1 cellular context compared by ENCODE assay signal in the genomic region with DNA sequence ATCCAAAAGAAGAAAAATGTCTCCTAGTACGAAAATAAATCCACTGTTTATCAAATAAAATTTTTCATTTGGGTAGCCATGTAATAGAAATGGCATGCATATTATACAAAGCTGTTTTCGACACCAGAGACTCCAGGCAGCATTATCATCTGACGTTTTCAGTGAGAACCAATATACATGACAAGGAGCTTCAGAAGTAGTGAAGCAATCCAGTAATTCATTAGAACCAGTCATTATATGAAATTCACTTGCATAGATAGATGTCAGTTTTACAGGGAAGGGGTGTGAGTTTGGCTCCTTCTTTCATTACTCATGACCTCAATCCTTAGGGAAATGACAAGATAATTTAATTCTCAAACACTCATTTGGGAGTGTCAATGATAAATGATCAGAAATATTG.
TF ChIP-seq lines count a peak whose summit lies in the region.

No MANE protein-coding gene starts in this region.

TF ChIP-seq in SK-N-SH, 30 proteins besides CTCF, POLR2A, EP300 and RAD21 (continued from another document):
- TF ChIP-seq, protein P1, sequence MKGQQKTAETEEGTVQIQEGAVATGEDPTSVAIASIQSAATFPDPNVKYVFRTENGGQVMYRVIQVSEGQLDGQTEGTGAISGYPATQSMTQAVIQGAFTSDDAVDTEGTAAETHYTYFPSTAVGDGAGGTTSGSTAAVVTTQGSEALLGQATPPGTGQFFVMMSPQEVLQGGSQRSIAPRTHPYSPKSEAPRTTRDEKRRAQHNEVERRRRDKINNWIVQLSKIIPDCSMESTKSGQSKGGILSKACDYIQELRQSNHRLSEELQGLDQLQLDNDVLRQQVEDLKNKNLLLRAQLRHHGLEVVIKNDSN (IDR thresholded peaks at IDR 0.05; ENCODE audit: borderline replicate concordance, low read depth), result no peak
- TF ChIP-seq EZH2phosphoT487 (IDR thresholded peaks at IDR 0.05; ENCODE audit: borderline replicate concordance, low read depth) (no peak), YY1 (IDR thresholded peaks at IDR 0.05; ENCODE audit: low read depth) (no peak), TCF12 (IDR thresholded peaks at IDR 0.05) (no peak), NRF1 (IDR thresholded peaks at IDR 0.05; ENCODE audit: low read depth, low read length) (no peak), RXRA (IDR thresholded peaks at IDR 0.05; ENCODE audit: borderline replicate concordance, low read depth) (no peak), FOXJ3 (CRISPR knock-in tag; IDR thresholded peaks at IDR 0.05) (no peak), NFIC (IDR thresholded peaks at IDR 0.05; ENCODE audit: borderline replicate concordance) (no peak), GATA2 (CRISPR knock-in tag; IDR thresholded peaks at IDR 0.05) (no peak)
- TF ChIP-seq, protein P2, sequence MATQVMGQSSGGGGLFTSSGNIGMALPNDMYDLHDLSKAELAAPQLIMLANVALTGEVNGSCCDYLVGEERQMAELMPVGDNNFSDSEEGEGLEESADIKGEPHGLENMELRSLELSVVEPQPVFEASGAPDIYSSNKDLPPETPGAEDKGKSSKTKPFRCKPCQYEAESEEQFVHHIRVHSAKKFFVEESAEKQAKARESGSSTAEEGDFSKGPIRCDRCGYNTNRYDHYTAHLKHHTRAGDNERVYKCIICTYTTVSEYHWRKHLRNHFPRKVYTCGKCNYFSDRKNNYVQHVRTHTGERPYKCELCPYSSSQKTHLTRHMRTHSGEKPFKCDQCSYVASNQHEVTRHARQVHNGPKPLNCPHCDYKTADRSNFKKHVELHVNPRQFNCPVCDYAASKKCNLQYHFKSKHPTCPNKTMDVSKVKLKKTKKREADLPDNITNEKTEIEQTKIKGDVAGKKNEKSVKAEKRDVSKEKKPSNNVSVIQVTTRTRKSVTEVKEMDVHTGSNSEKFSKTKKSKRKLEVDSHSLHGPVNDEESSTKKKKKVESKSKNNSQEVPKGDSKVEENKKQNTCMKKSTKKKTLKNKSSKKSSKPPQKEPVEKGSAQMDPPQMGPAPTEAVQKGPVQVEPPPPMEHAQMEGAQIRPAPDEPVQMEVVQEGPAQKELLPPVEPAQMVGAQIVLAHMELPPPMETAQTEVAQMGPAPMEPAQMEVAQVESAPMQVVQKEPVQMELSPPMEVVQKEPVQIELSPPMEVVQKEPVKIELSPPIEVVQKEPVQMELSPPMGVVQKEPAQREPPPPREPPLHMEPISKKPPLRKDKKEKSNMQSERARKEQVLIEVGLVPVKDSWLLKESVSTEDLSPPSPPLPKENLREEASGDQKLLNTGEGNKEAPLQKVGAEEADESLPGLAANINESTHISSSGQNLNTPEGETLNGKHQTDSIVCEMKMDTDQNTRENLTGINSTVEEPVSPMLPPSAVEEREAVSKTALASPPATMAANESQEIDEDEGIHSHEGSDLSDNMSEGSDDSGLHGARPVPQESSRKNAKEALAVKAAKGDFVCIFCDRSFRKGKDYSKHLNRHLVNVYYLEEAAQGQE (IDR thresholded peaks at IDR 0.05; ENCODE audit: low read depth, low read length), result no peak
- TF ChIP-seq, protein P3, sequence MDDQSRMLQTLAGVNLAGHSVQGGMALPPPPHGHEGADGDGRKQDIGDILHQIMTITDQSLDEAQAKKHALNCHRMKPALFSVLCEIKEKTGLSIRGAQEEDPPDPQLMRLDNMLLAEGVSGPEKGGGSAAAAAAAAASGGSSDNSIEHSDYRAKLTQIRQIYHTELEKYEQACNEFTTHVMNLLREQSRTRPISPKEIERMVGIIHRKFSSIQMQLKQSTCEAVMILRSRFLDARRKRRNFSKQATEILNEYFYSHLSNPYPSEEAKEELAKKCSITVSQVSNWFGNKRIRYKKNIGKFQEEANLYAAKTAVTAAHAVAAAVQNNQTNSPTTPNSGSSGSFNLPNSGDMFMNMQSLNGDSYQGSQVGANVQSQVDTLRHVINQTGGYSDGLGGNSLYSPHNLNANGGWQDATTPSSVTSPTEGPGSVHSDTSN (IDR thresholded peaks at IDR 0.05), result no peak
- TF ChIP-seq, protein P4, sequence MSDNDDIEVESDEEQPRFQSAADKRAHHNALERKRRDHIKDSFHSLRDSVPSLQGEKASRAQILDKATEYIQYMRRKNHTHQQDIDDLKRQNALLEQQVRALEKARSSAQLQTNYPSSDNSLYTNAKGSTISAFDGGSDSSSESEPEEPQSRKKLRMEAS (IDR thresholded peaks at IDR 0.05; ENCODE audit: low read depth), result no peak
